In genomic region chr10:121310151-121310711, GRCh38 we compare ENCODE assay signal across 13 cellular contexts.
DNase-seq lines count a peak whose midpoint lies in the region; FAIRE-seq and TF ChIP-seq lines count a peak whose summit lies in the region.
"Had no signal": no experiment of that assay in that cellular context is flagged by ENCODE, and none has a peak within 500 bp of the region (broad histone marks: within the 10 kb centered on the region; RNA-seq: fewer than 3 reads in every experiment).

No MANE protein-coding gene starts in this region.

- H3K27me3 ChIP-seq in BLaER1 (no peaks in the 10 kb centered on the region), keratinocyte (ENCODE audit: control insufficient read depth, extremely low read depth, insufficient read depth, low read length) (no peaks in the 10 kb centered on the region), stomach (peaks cover 0 to 4% (median 0%) of the 10 kb centered on the region in 3 donors), brain microvascular endothelial cell (replicated peaks) (no peaks in the 10 kb centered on the region)

- H3K9me1 ChIP-seq in keratinocyte (ENCODE audit: control insufficient read depth, extremely low read depth, insufficient read depth, low read length) = no peaks in the 10 kb centered on the region

- peak overlapping the region; percentile 82 for H3K4me2 ChIP-seq in BLaER1
- no peak overlapping the region for H3K4me2 ChIP-seq in keratinocyte (ENCODE audit: control insufficient read depth, extremely low read depth, insufficient read depth, low read depth, low read length)

- no peak overlapping the region for H3K4me3 ChIP-seq in BLaER1
- no peak overlapping the region for H3K4me3 ChIP-seq in keratinocyte (ENCODE audit: control insufficient read depth in 2 of 3, extremely low read depth in 1 of 3, insufficient read depth in 2 of 3, low read depth in 1 of 3, low read length in 3 of 3)
- no peak overlapping the region for H3K4me3 ChIP-seq in stomach
- H3K4me3 ChIP-seq in brain microvascular endothelial cell (ENCODE audit: low read depth, low read length) = no peak overlapping the region

- FAIRE-seq in RCC 7860 (lab: Jason Lieb, UNC) (peak; percentile 83), keratinocyte (lab: Jason Lieb, UNC) (peak; percentile 76), D721Med (lab: Jason Lieb, UNC) (no peak)
- FAIRE-seq: colon had no signal

- no peak for TF ChIP-seq CTCF in keratinocyte (optimal IDR thresholded peaks at IDR 0.05 in 1 of 3, IDR thresholded peaks at IDR 0.05 in 1 of 3, conservative IDR thresholded peaks at IDR 0.05 in 1 of 3; ENCODE audit: extremely low read depth in 1 of 3, insufficient read depth in 2 of 3, low read length in 3 of 3)
- no peak for TF ChIP-seq CTCF in D721Med (IDR thresholded peaks at IDR 0.05; ENCODE audit: insufficient read depth, missing control alignments)
- TF ChIP-seq CTCF in GM10266 (IDR thresholded peaks at IDR 0.05; ENCODE audit: control insufficient read depth, insufficient read depth, low read depth, missing control alignments) = no peak
- no peak for TF ChIP-seq CTCF in stomach (IDR thresholded peaks at IDR 0.05)
- TF ChIP-seq CTCF in brain microvascular endothelial cell (IDR thresholded peaks at IDR 0.05; ENCODE audit: low read depth, low read length, missing control alignments) = no peak

- H3K79me2 ChIP-seq in keratinocyte (ENCODE audit: control insufficient read depth, insufficient read depth, low read length) = no peaks in the 10 kb centered on the region

- dilution Hi-C loops in keratinocyte (cut with MboI; ENCODE audit: extremely low pct_ligation_motif_present, low sequenced_read_pairs) = no loop called here

- H3K27ac ChIP-seq in BLaER1 (peak overlapping the region; percentile 57), keratinocyte (ENCODE audit: control insufficient read depth, insufficient read depth, low read length) (peak overlapping the region; percentile 70), stomach (no peak overlapping the region), brain microvascular endothelial cell (no peak overlapping the region)

- no peak for TF ChIP-seq EP300 in stomach (IDR thresholded peaks at IDR 0.05)

- TF ChIP-seq POLR2A in stomach (IDR thresholded peaks at IDR 0.05) = no peak

- H3K9me3 ChIP-seq in BLaER1 (peaks cover 7% of the 10 kb centered on the region), keratinocyte (ENCODE audit: control insufficient read depth, low read depth, low read length) (no peaks in the 10 kb centered on the region), stomach (no peaks in the 10 kb centered on the region)

- H3K4me1 ChIP-seq in BLaER1 (peaks cover 45% of the 10 kb centered on the region), keratinocyte (ENCODE audit: control insufficient read depth, extremely low read depth, insufficient read depth, low read length) (peaks cover 64% of the 10 kb centered on the region), stomach (peaks cover 6 to 28% (median 16%) of the 10 kb centered on the region in 4 donors)

- no peaks in the 10 kb centered on the region for H4K20me1 ChIP-seq in BLaER1
- H4K20me1 ChIP-seq in keratinocyte (ENCODE audit: control insufficient read depth, extremely low read depth, insufficient read depth, low read length) = no peaks in the 10 kb centered on the region

- H3K9ac ChIP-seq in BLaER1 = peak overlapping the region; percentile 32; the same call in 1 of the 2 replicates
- no peak overlapping the region for H3K9ac ChIP-seq in keratinocyte (ENCODE audit: control insufficient read depth, extremely low read depth, insufficient read depth, low read length)

- peak overlapping the region; percentile 35 for H2AFZ ChIP-seq in keratinocyte (ENCODE audit: control insufficient read depth, low read length)

- DNase-seq in HK-2 (ENCODE audit: unreplicated experiment) = peak; percentile 21
- peak; percentile 72 for DNase-seq in RCC 7860 (ENCODE audit: low spot score)
- no peak for DNase-seq in keratinocyte (ENCODE audit: low read depth, low spot score)
- DNase-seq in D721Med (ENCODE audit: insufficient read length, low spot score) = no peak
- DNase-seq in GM10266 (ENCODE audit: extremely low spot score) = no peak
- DNase-seq in stomach = no peak
- DNase-seq in brain microvascular endothelial cell = no peak
- DNase-seq: activated CD4-positive, alpha-beta T cell treated with anti-CD3 and anti-CD28 coated beads, Interleukin-2, amount 10 ng/mL, durations not matched to agents 7 days and 5 days; activated gamma-delta T cell treated with Interleukin-2 at 50 U/mL for 16 hours; foreskin melanocyte; stimulated activated CD8-positive, alpha-beta memory T cell treated with anti-CD3 and anti-CD28 coated beads, Interleukin-4, amount 100 ng/mL, for 48 hours had no signal

- intact Hi-C loops in stomach (cut with DNase I; ENCODE audit: low total_unique reads) = no loop called here

- H3K36me3 ChIP-seq in BLaER1 = no peaks in the 10 kb centered on the region
- H3K36me3 ChIP-seq in keratinocyte (ENCODE audit: control insufficient read depth in 2 of 2, extremely low read depth in 1 of 2, insufficient read depth in 2 of 2, low read length in 2 of 2) = no peaks in the 10 kb centered on the region
- H3K36me3 ChIP-seq in stomach = no peaks in the 10 kb centered on the region
- no peaks in the 10 kb centered on the region for H3K36me3 ChIP-seq in brain microvascular endothelial cell (replicated peaks)

- in situ Hi-C loops in brain microvascular endothelial cell (cut with HindIII; ENCODE audit: low pct_ligation_motif_present, low sequenced_read_pairs) = no loop called here

- WGBS in stomach, 5 donors = 61 to 72% (median 66%) methylated on average over 9 of the region's 9 CpGs

Comparison
In these comparisons a context has a peak if more than half of its experiments do, and no peak if none do; other contexts are left out.
1. H3K27ac ChIP-seq: peak in BLaER1 (single experiment) and keratinocyte (single experiment); none in stomach (0 of 5) and brain microvascular endothelial cell (single experiment).
2. DNase-seq: peak in HK-2 (single experiment) and RCC 7860 (single experiment); none in keratinocyte (single experiment), D721Med (single experiment), GM10266 (single experiment), stomach (single experiment) and brain microvascular endothelial cell (single experiment).